ENCODE assay signal across 24 cellular contexts in genomic region chr1:87242445-87243185, GRCh38.
"Had no signal": no experiment of that assay in that cellular context is flagged by ENCODE, and none has a peak within 500 bp of the region (broad histone marks: within the 10 kb centered on the region; RNA-seq: fewer than 3 reads in every experiment).

No MANE protein-coding gene starts in this region.

- H3K36me3 ChIP-seq: gastrocnemius medialis, right atrium auricular region, thoracic aorta, uterus had no signal

- H3K9me3 ChIP-seq: gastrocnemius medialis, mucosa of descending colon, right atrium auricular region, thoracic aorta, uterus had no signal

- H3K27me3 ChIP-seq: gastrocnemius medialis, right atrium auricular region, uterus had no signal

- H3K4me3 ChIP-seq: gastrocnemius medialis, mucosa of descending colon, right atrium auricular region, thoracic aorta, uterus had no signal

- H3K27ac ChIP-seq: gastrocnemius medialis, right atrium auricular region, thoracic aorta, uterus had no signal

- H3K4me1 ChIP-seq: gastrocnemius medialis, right atrium auricular region, uterus had no signal

- ATAC-seq: activated naive CD8-positive, alpha-beta T cell treated with anti-CD3 and anti-CD28 coated beads, Interleukin-2, amount 50 U/mL, for 24 hours; activated T-helper 17 cell treated with anti-CD3 and anti-CD28 coated beads, Interleukin-2, amount 50 U/mL, for 72 hours; gastrocnemius medialis; left ventricle myocardium superior; mucosa of descending colon; natural killer cell treated with Interleukin-12 subunit alpha and Interleukin-12 subunit beta and Interleukin-15 and Interleukin-18, amount 100 ng/mL, for 72 hours; stimulated activated naive CD8-positive, alpha-beta T cell treated with anti-CD3 and anti-CD28 coated beads, Interleukin-15, Interleukin-2, amounts not matched to agents 100 U/mL and 50 U/mL, for 24 hours; WTC11 had no signal

- DNase-seq: activated CD4-positive, alpha-beta memory T cell treated with anti-CD3 and anti-CD28 coated beads, Interleukin-2, amount 10 ng/mL, durations not matched to agents 7 days and 5 days; activated CD4-positive, alpha-beta T cell treated with anti-CD3 and anti-CD28 coated beads for 1 hour; activated CD4-positive, alpha-beta T cell treated with anti-CD3 and anti-CD28 coated beads, Interleukin-2, amount 10 ng/mL, durations not matched to agents 7 days and 5 days; activated CD8-positive, alpha-beta memory T cell treated with anti-CD3 and anti-CD28 coated beads, Interleukin-2, amount 50 U/mL, for 48 hours; activated naive CD8-positive, alpha-beta T cell treated with anti-CD3 and anti-CD28 coated beads, Interleukin-2, amount 50 U/mL, for 24 hours; activated T-cell treated with anti-CD3 and anti-CD28 coated beads, Interleukin-2, amount 50 U/mL, for 24 hours; amygdala; effector CD8-positive, alpha-beta T cell; gastrocnemius medialis; glutamatergic neuron; left cardiac atrium; left ventricle myocardium superior; mucosa of descending colon; stimulated activated CD4-positive, alpha-beta T cell treated with anti-CD3 and anti-CD28 coated beads, Interleukin-4, amount 100 ng/mL, for 1 hour; stimulated activated naive CD8-positive, alpha-beta T cell treated with anti-CD3 and anti-CD28 coated beads, Interleukin-15, Interleukin-2, amounts not matched to agents 100 U/mL and 50 U/mL, for 24 hours; uterus had no signal

- FAIRE-seq: bronchial epithelial cell, endometrium, islet of Langerhans had no signal
